ENCODE assay signal across 1 cellular context in the genomic region with DNA sequence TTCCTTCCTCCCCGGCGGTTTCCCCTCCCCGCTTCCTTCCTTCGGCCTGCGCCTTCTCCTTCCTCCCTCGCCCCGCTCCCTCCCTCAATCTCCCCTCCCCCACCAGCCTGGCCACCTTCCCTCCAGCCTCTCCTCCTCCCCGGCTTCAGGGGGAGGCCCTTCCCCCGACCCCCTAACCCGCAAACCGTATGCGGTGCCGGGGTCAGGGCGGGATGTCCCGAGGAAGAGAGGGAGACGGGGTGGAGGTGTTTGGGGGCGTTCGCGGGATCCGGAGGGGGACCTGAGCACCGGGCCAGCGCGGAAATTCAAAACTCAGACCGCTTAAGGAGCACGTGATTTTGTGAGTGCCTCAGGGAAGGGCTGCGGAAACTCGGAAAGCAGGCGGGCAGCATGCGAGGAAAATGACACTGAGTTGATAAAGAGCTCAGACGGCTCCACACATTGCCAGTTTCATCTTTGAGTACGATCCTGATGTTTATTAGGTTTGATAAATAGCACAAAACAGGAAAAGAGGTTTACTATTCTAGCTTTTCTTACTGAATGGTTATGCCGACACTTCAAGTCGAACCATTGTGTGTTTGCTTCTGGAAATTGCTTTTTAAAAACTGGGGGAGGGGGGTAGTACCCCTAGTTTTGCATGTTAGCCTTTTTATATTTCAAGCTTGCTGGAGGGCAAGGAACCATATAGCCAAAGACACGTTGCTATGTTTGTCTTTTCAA.
TF ChIP-seq lines count a peak whose summit lies in the region.

No MANE protein-coding gene starts in this region.

TF ChIP-seq in WTC11, 78 proteins besides CTCF, POLR2A, EP300 and RAD21 (continued from another document):
- TF ChIP-seq, protein P1, sequence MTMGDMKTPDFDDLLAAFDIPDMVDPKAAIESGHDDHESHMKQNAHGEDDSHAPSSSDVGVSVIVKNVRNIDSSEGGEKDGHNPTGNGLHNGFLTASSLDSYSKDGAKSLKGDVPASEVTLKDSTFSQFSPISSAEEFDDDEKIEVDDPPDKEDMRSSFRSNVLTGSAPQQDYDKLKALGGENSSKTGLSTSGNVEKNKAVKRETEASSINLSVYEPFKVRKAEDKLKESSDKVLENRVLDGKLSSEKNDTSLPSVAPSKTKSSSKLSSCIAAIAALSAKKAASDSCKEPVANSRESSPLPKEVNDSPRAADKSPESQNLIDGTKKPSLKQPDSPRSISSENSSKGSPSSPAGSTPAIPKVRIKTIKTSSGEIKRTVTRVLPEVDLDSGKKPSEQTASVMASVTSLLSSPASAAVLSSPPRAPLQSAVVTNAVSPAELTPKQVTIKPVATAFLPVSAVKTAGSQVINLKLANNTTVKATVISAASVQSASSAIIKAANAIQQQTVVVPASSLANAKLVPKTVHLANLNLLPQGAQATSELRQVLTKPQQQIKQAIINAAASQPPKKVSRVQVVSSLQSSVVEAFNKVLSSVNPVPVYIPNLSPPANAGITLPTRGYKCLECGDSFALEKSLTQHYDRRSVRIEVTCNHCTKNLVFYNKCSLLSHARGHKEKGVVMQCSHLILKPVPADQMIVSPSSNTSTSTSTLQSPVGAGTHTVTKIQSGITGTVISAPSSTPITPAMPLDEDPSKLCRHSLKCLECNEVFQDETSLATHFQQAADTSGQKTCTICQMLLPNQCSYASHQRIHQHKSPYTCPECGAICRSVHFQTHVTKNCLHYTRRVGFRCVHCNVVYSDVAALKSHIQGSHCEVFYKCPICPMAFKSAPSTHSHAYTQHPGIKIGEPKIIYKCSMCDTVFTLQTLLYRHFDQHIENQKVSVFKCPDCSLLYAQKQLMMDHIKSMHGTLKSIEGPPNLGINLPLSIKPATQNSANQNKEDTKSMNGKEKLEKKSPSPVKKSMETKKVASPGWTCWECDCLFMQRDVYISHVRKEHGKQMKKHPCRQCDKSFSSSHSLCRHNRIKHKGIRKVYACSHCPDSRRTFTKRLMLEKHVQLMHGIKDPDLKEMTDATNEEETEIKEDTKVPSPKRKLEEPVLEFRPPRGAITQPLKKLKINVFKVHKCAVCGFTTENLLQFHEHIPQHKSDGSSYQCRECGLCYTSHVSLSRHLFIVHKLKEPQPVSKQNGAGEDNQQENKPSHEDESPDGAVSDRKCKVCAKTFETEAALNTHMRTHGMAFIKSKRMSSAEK (CRISPR knock-in tag; IDR thresholded peaks at IDR 0.05; ENCODE audit: borderline replicate concordance), result no peak
- no peak for TF ChIP-seq NFYB (CRISPR knock-in tag; conservative IDR thresholded peaks at IDR 0.05; ENCODE audit: low read depth)
- TF ChIP-seq ZNF263 (CRISPR knock-in tag; IDR thresholded peaks at IDR 0.05; ENCODE audit: low read depth), result no peak
- TF ChIP-seq, protein P2, sequence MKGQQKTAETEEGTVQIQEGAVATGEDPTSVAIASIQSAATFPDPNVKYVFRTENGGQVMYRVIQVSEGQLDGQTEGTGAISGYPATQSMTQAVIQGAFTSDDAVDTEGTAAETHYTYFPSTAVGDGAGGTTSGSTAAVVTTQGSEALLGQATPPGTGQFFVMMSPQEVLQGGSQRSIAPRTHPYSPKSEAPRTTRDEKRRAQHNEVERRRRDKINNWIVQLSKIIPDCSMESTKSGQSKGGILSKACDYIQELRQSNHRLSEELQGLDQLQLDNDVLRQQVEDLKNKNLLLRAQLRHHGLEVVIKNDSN (CRISPR knock-in tag; IDR thresholded peaks at IDR 0.05), result peak; percentile 81
- no peak for TF ChIP-seq ZNF671 (CRISPR knock-in tag; IDR thresholded peaks at IDR 0.05)
- TF ChIP-seq, protein P3, sequence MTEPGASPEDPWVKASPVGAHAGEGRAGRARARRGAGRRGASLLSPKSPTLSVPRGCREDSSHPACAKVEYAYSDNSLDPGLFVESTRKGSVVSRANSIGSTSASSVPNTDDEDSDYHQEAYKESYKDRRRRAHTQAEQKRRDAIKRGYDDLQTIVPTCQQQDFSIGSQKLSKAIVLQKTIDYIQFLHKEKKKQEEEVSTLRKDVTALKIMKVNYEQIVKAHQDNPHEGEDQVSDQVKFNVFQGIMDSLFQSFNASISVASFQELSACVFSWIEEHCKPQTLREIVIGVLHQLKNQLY (CRISPR knock-in tag; IDR thresholded peaks at IDR 0.05), result no peak
- TF ChIP-seq ZNF317 (CRISPR knock-in tag; IDR thresholded peaks at IDR 0.05; ENCODE audit: borderline replicate concordance, low read depth), result no peak
- no peak for TF ChIP-seq SOX15 (CRISPR knock-in tag; IDR thresholded peaks at IDR 0.05)
- TF ChIP-seq, protein P4, sequence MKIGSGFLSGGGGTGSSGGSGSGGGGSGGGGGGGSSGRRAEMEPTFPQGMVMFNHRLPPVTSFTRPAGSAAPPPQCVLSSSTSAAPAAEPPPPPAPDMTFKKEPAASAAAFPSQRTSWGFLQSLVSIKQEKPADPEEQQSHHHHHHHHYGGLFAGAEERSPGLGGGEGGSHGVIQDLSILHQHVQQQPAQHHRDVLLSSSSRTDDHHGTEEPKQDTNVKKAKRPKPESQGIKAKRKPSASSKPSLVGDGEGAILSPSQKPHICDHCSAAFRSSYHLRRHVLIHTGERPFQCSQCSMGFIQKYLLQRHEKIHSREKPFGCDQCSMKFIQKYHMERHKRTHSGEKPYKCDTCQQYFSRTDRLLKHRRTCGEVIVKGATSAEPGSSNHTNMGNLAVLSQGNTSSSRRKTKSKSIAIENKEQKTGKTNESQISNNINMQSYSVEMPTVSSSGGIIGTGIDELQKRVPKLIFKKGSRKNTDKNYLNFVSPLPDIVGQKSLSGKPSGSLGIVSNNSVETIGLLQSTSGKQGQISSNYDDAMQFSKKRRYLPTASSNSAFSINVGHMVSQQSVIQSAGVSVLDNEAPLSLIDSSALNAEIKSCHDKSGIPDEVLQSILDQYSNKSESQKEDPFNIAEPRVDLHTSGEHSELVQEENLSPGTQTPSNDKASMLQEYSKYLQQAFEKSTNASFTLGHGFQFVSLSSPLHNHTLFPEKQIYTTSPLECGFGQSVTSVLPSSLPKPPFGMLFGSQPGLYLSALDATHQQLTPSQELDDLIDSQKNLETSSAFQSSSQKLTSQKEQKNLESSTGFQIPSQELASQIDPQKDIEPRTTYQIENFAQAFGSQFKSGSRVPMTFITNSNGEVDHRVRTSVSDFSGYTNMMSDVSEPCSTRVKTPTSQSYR (CRISPR knock-in tag; IDR thresholded peaks at IDR 0.05), result 0 out of 2 replicates have a peak, but pooled peaks have one; percentile 49
- TF ChIP-seq, protein P5, sequence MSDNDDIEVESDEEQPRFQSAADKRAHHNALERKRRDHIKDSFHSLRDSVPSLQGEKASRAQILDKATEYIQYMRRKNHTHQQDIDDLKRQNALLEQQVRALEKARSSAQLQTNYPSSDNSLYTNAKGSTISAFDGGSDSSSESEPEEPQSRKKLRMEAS (CRISPR knock-in tag; IDR thresholded peaks at IDR 0.05), result peak; percentile 71
- TF ChIP-seq RELA (CRISPR knock-in tag; IDR thresholded peaks at IDR 0.05; ENCODE audit: borderline replicate concordance), result no peak
- TF ChIP-seq RORB (CRISPR knock-in tag; IDR thresholded peaks at IDR 0.05), result no peak
- TF ChIP-seq, protein P6, sequence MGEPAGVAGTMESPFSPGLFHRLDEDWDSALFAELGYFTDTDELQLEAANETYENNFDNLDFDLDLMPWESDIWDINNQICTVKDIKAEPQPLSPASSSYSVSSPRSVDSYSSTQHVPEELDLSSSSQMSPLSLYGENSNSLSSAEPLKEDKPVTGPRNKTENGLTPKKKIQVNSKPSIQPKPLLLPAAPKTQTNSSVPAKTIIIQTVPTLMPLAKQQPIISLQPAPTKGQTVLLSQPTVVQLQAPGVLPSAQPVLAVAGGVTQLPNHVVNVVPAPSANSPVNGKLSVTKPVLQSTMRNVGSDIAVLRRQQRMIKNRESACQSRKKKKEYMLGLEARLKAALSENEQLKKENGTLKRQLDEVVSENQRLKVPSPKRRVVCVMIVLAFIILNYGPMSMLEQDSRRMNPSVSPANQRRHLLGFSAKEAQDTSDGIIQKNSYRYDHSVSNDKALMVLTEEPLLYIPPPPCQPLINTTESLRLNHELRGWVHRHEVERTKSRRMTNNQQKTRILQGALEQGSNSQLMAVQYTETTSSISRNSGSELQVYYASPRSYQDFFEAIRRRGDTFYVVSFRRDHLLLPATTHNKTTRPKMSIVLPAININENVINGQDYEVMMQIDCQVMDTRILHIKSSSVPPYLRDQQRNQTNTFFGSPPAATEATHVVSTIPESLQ (CRISPR knock-in tag; IDR thresholded peaks at IDR 0.05), result no peak
- TF ChIP-seq SP1 (CRISPR knock-in tag; conservative IDR thresholded peaks at IDR 0.05), result no peak
- no peak for TF ChIP-seq TEAD4 (CRISPR knock-in tag; IDR thresholded peaks at IDR 0.05)
- no peak for TF ChIP-seq ELF4 (CRISPR knock-in tag; IDR thresholded peaks at IDR 0.05; ENCODE audit: low read depth)
- TF ChIP-seq ATF1 (CRISPR knock-in tag; IDR thresholded peaks at IDR 0.05), result no peak
- TF ChIP-seq, protein P7, sequence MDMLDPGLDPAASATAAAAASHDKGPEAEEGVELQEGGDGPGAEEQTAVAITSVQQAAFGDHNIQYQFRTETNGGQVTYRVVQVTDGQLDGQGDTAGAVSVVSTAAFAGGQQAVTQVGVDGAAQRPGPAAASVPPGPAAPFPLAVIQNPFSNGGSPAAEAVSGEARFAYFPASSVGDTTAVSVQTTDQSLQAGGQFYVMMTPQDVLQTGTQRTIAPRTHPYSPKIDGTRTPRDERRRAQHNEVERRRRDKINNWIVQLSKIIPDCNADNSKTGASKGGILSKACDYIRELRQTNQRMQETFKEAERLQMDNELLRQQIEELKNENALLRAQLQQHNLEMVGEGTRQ (CRISPR knock-in tag; IDR thresholded peaks at IDR 0.05), result peak; percentile 76
- TF ChIP-seq, protein P8, sequence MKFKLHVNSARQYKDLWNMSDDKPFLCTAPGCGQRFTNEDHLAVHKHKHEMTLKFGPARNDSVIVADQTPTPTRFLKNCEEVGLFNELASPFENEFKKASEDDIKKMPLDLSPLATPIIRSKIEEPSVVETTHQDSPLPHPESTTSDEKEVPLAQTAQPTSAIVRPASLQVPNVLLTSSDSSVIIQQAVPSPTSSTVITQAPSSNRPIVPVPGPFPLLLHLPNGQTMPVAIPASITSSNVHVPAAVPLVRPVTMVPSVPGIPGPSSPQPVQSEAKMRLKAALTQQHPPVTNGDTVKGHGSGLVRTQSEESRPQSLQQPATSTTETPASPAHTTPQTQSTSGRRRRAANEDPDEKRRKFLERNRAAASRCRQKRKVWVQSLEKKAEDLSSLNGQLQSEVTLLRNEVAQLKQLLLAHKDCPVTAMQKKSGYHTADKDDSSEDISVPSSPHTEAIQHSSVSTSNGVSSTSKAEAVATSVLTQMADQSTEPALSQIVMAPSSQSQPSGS (CRISPR knock-in tag; IDR thresholded peaks at IDR 0.05; ENCODE audit: borderline replicate concordance, low read depth), result no peak
- TF ChIP-seq SMAD3 (CRISPR knock-in tag; IDR thresholded peaks at IDR 0.05; ENCODE audit: borderline replicate concordance), result no peak
- TF ChIP-seq, protein P9, sequence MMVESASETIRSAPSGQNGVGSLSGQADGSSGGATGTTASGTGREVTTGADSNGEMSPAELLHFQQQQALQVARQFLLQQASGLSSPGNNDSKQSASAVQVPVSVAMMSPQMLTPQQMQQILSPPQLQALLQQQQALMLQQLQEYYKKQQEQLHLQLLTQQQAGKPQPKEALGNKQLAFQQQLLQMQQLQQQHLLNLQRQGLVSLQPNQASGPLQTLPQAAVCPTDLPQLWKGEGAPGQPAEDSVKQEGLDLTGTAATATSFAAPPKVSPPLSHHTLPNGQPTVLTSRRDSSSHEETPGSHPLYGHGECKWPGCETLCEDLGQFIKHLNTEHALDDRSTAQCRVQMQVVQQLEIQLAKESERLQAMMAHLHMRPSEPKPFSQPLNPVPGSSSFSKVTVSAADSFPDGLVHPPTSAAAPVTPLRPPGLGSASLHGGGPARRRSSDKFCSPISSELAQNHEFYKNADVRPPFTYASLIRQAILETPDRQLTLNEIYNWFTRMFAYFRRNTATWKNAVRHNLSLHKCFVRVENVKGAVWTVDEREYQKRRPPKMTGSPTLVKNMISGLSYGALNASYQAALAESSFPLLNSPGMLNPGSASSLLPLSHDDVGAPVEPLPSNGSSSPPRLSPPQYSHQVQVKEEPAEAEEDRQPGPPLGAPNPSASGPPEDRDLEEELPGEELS (CRISPR knock-in tag; IDR thresholded peaks at IDR 0.05), result 0 out of 2 replicates have a peak, but pooled peaks have one; percentile 10
- no peak for TF ChIP-seq NR2C2 (CRISPR knock-in tag; IDR thresholded peaks at IDR 0.05)
